Comparison of ENCODE assay signal across 8 cellular contexts in the genomic region with DNA sequence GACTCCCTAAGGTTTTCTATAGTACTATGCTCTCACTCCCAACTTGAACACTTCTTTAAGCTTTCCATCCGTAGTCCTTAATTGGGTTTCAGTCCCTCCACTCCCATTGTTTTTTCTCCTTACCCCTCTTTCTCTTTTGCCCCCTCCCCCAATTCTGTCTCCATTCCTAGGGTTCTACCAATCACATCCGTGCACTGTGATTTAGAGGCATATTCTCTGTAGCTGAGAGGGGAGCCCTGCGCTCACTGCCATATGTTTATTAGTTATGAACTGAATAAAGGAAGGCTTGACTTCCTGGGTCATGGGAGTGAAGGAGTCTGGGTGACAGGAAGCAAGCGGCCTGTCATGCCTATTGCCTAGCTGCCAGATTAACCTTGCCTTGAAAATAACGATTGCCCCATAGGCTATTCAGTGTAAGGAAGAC. TPM values are rescaled to one million over a fixed set of nuclear protein-coding genes. Genes with fewer than 3 reads are reported as not detected.
A peak's percentile ranks its signal among the peaks of the same experiment; 100 is the strongest.
DNase-seq lines count a peak whose midpoint lies in the region; ATAC-seq, FAIRE-seq and TF ChIP-seq lines count a peak whose summit lies in the region.

No MANE protein-coding gene starts in this region.

- no peak overlapping the region for H3K23ac ChIP-seq in H9 (ENCODE audit: insufficient read length, low read depth, low read length)

- peak; percentile 61 for ATAC-seq in lung (ENCODE audit: insufficient read depth, low FRiP score)

- FAIRE-seq in D721Med (lab: Jason Lieb, UNC) = no peak

- H3K79me2 ChIP-seq in H9 (ENCODE audit: insufficient read depth, low read length) = no peaks in the 10 kb centered on the region

- no peak overlapping the region for H2BK20ac ChIP-seq in H9 (ENCODE audit: low read depth, low read length, poor library complexity, severe bottlenecking)

- no peak overlapping the region for H3K27ac ChIP-seq in H9 (ENCODE audit: insufficient read length, low read depth, low read length)
- peak overlapping the region; percentile 85 for H3K27ac ChIP-seq in duodenal mucosa (ENCODE audit: low read depth, low read length)
- peak overlapping the region; percentile 82 to 86 for H3K27ac ChIP-seq in lung (ENCODE audit: low read depth in 1 of 2, low read length in 1 of 2)
- H3K27ac ChIP-seq in stomach = peak overlapping the region; percentile 81 to 91 (median 88)

- intact Hi-C loops in stomach (cut with DNase I; ENCODE audit: low total_unique reads) = no loop called here

- no peak overlapping the region for H4K91ac ChIP-seq in H9 (ENCODE audit: insufficient read length, low read depth, low read length)

- H3K27me3 Mint-ChIP-seq in H9 (ENCODE audit: low read depth) = peaks cover 8% of the 10 kb centered on the region

- H3T11ph ChIP-seq in H9 (ENCODE audit: low read length) = no peak overlapping the region

- TF ChIP-seq POLR2A in NB4 (IDR thresholded peaks at IDR 0.05; ENCODE audit: extremely low read depth, insufficient read length) = no peak
- TF ChIP-seq POLR2A in stomach (IDR thresholded peaks at IDR 0.05) = no peak

- peak; percentile 14 for DNase-seq in GM10266 (ENCODE audit: extremely low spot score)
- DNase-seq in H9 = no peak
- peak; percentile 59 for DNase-seq in NB4 (ENCODE audit: low read depth)
- DNase-seq in T-helper 9 cell = peak; percentile 5
- DNase-seq in lung (ENCODE audit: low spot score) = no peak
- no peak for DNase-seq in stomach
- no peak for DNase-seq in D721Med (ENCODE audit: insufficient read length, low spot score)

- peaks cover 0 to 5% of the 10 kb centered on the region in 2 experiments; a peak in 1 of 4 replicates for H3K4me1 Mint-ChIP-seq in H9

- H3K36me3 ChIP-seq in duodenal mucosa (ENCODE audit: control insufficient read depth in 1 of 2, insufficient read depth in 2 of 2, low read length in 2 of 2) (peaks cover 5 to 6% of the 10 kb centered on the region in 2 donors), lung (ENCODE audit: control insufficient read depth in 2 of 2, insufficient read depth in 2 of 2, low read length in 2 of 2) (no peaks in the 10 kb centered on the region), stomach (peaks cover 0 to 17% (median 13%) of the 10 kb centered on the region in 4 donors)

- H3K23me2 ChIP-seq in H9 (ENCODE audit: insufficient read length, low read depth, low read length, poor library complexity, severe bottlenecking) = no peaks in the 10 kb centered on the region

- no peak overlapping the region for H2BK5ac ChIP-seq in H9 (ENCODE audit: insufficient read length, low read length)

- H3K27me3 ChIP-seq in H9 (ENCODE audit: insufficient read depth, low read length) = no peaks in the 10 kb centered on the region
- no peaks in the 10 kb centered on the region for H3K27me3 ChIP-seq in duodenal mucosa (ENCODE audit: control insufficient read depth in 1 of 2, insufficient read depth in 2 of 2, low read length in 2 of 2)
- H3K27me3 ChIP-seq in lung (ENCODE audit: control insufficient read depth, insufficient read depth) = no peaks in the 10 kb centered on the region
- no peaks in the 10 kb centered on the region for H3K27me3 ChIP-seq in stomach

- no peak overlapping the region for H2AFZ ChIP-seq in H9 (ENCODE audit: low read length)

- H3K4me2 ChIP-seq in H9 (ENCODE audit: insufficient read depth, insufficient read length, low read length) = peak overlapping the region; percentile 86

- no peak overlapping the region for H2BK12ac ChIP-seq in H9 (ENCODE audit: insufficient read length, low read depth, low read length)

- peak overlapping the region; percentile 86 to 92 for H3K4me3 Mint-ChIP-seq in H9

- no peak overlapping the region for H3K56ac ChIP-seq in H9 (ENCODE audit: insufficient read length, low read depth, low read length)

- H4K8ac ChIP-seq in H9 (replicated peaks; ENCODE audit: insufficient read length, low read depth, low read length) = no peak overlapping the region

- H3K18ac ChIP-seq in H9 (ENCODE audit: insufficient read length, low read depth, low read length) = no peak overlapping the region

- H2BK120ac ChIP-seq in H9 (ENCODE audit: low read depth, low read length, poor library complexity, severe bottlenecking) = no peak overlapping the region

- peak overlapping the region; percentile 89 to 98 (median 94); a peak in 5 of 7 replicates for H3K27ac Mint-ChIP-seq in H9

- H2AK5ac ChIP-seq in H9 (ENCODE audit: insufficient read length, low read length) = no peak overlapping the region

- no peak overlapping the region for H3K14ac ChIP-seq in H9 (ENCODE audit: insufficient read depth, low read length)

- no peak for TF ChIP-seq EP300 in stomach (IDR thresholded peaks at IDR 0.05)

- TF ChIP-seq CTCF in GM10266 (IDR thresholded peaks at IDR 0.05; ENCODE audit: control insufficient read depth, insufficient read depth, low read depth, missing control alignments) (no peak), H9 (conservative IDR thresholded peaks at IDR 0.05) (no peak), NB4 (IDR thresholded peaks at IDR 0.05; ENCODE audit: low read depth, low read length) (no peak), lung (IDR thresholded peaks at IDR 0.05; ENCODE audit: control extremely low read depth, extremely low read depth) (no peak), stomach (IDR thresholded peaks at IDR 0.05) (no peak), D721Med (IDR thresholded peaks at IDR 0.05; ENCODE audit: insufficient read depth, missing control alignments) (no peak)

- H3K9me3 ChIP-seq in H9 (ENCODE audit: control insufficient read depth, low read depth, low read length) (peaks cover 19% of the 10 kb centered on the region), duodenal mucosa (ENCODE audit: control insufficient read depth in 1 of 2, low read length in 2 of 2) (no peaks in the 10 kb centered on the region), lung (ENCODE audit: control insufficient read depth in 2 of 2, insufficient read depth in 1 of 2, low read length in 1 of 2) (no peaks in the 10 kb centered on the region), stomach (no peaks in the 10 kb centered on the region)

- no peaks in the 10 kb centered on the region for H3K79me1 ChIP-seq in H9 (ENCODE audit: insufficient read depth, low read depth, low read length, poor library complexity, severe bottlenecking)

- peak overlapping the region; percentile 28 for H3K9ac ChIP-seq in H9 (ENCODE audit: extremely low read depth, insufficient read length, low read length)
- H3K9ac ChIP-seq in duodenal mucosa (ENCODE audit: low read depth in 1 of 2, low read length in 2 of 2) = peak overlapping the region; percentile 68 to 87

- WGBS in H9 (ENCODE audit: extremely low coverage, insufficient read length, low lambda C conversion rate) = no CpG with 5 or more reads among the region's 5 CpGs
- 1 to 25% methylated on average over 5 of the region's 5 CpGs for whole genome bisulfite sequencing in lung, 2 donors
- WGBS in stomach, 5 donors = 0 to 28% (median 6%) methylated on average over 5 of the region's 5 CpGs

- H2BK15ac ChIP-seq in H9 (ENCODE audit: low read depth, low read length) = no peak overlapping the region

- H3K9me3 Mint-ChIP-seq in H9 = peaks cover 58 to 60% of the 10 kb centered on the region in 2 experiments

- H3K4me3 ChIP-seq in NB4 (ENCODE audit: low read depth, low read length) (peak overlapping the region; percentile 96), duodenal mucosa (ENCODE audit: low read depth in 1 of 2, low read length in 2 of 2) (peak overlapping the region; percentile 79 to 86), lung (peak overlapping the region; percentile 44), stomach (peak overlapping the region; percentile 51 to 62 (median 52))

- no peaks in the 10 kb centered on the region for H3K4me1 ChIP-seq in H9 (ENCODE audit: insufficient read depth, low read length)
- peaks cover 6 to 8% of the 10 kb centered on the region in 2 donors for H3K4me1 ChIP-seq in duodenal mucosa (ENCODE audit: control insufficient read depth in 1 of 2, insufficient read depth in 2 of 2, low read length in 2 of 2)
- H3K4me1 ChIP-seq in lung (ENCODE audit: control insufficient read depth in 2 of 2, insufficient read depth in 2 of 2, low read length in 2 of 2) = no peaks in the 10 kb centered on the region
- peaks cover 0 to 14% (median 7%) of the 10 kb centered on the region in 4 donors for H3K4me1 ChIP-seq in stomach

- H3K4ac ChIP-seq in H9 (ENCODE audit: low read depth, low read length) = no peak overlapping the region

- peaks cover 3 to 16% (median 12%) of the 10 kb centered on the region in 3 experiments; a peak in 5 of 7 replicates for H3K36me3 Mint-ChIP-seq in H9 (ENCODE audit: insufficient read depth in 1 of 3, low read depth in 3 of 3)

- H4K20me1 ChIP-seq in H9 (ENCODE audit: control insufficient read depth, insufficient read depth, insufficient read length) = no peaks in the 10 kb centered on the region

- H4K5ac ChIP-seq in H9 (ENCODE audit: insufficient read length, low read depth, low read length) = no peak overlapping the region

RNA-seq across cellular contexts. Expression of gene MCTS1, which starts 0.5 kb away (rescaled TPM):
- 27.7 and 28.9 TPM in 2 replicates for total RNA-seq in H9 (2021)
- 10 to 100 TPM; 22.6 to 35.4 TPM for total RNA-seq in lung
- polyA plus RNA-seq in lung = 10 to 100 TPM; 42.2 to 43.2 TPM
- 10 to 100 TPM in 3 of 5 donors, 1 to 10 TPM in 1, not detected in 1; 3.2 to 38.4 (median 26.9) TPM for total RNA-seq in stomach
- polyA plus RNA-seq in stomach = 10 to 100 TPM; 55.3 to 82.8 (median 64.4) TPM

RNA-seq across cellular contexts. Expression of gene C1GALT1C1, which starts 25.5 kb away (rescaled TPM):
- total RNA-seq in H9 (2021) (14.8 and 16.0 TPM in 2 replicates), lung (10 to 100 TPM; 19.3 to 28.2 TPM), stomach (10 to 100 TPM in 2 of 5 donors, 1 to 10 TPM in 2, not detected in 1; 2.7 to 39.3 (median 8.5) TPM)
- polyA plus RNA-seq in lung (10 to 100 TPM; 20.1 to 31.4 TPM), stomach (10 to 100 TPM in 2 of 3 donors, 1 to 10 TPM in 1; 3.1 to 16.4 (median 15.9) TPM)

RNA-seq across cellular contexts. Expression of gene CUL4B, which starts 43.6 kb away (rescaled TPM):
- total RNA-seq in H9 (2021) (44.9 and 48.4 TPM in 2 replicates), lung (10 to 100 TPM; 32.2 to 61.2 TPM), stomach (10 to 100 TPM in 4 of 5 donors, 1 to 10 TPM in 1; 6.7 to 54.0 (median 29.7) TPM)
- polyA plus RNA-seq in lung (10 to 100 TPM; 15.2 to 16.4 TPM), stomach (10 to 100 TPM; 14.4 to 18.5 (median 15.2) TPM)

Comparison
In these comparisons a context has a peak if more than half of its experiments do, and no peak if none do; other contexts are left out.
1. DNase-seq: peak in GM10266 (single experiment), NB4 (single experiment) and T-helper 9 cell (single experiment); none in H9 (single experiment), lung (single experiment), stomach (single experiment) and D721Med (single experiment).
2. H3K4me3 ChIP-seq: peak in every context shown above with its lines; median percentile 96 in NB4; 82 in duodenal mucosa; 52 in stomach; 44 in lung.